ENCODE assay signal across 1 cellular context in the genomic region with DNA sequence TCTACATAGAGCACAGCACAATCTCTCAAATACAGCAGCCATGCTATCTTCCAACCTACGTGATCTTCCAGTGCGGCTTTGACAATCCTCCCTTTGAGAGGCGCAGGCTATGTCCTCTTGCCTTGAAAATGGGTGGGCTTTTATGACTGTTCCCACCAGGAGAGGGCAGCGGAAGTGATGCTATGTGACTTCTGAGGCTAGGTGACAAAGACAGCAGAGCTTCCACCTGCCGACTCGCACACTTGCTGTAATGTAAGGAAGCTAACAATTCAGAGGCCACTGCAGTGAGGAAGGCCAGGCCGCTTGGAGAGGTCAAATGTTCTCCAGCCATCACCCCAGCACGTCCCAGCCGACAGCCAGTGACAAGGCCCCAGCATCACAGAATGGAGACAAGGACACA.
TF ChIP-seq lines count a peak whose summit lies in the region.

No MANE protein-coding gene starts in this region.

TF ChIP-seq in H1, 55 proteins besides CTCF, POLR2A, EP300 and RAD21 (continued from another document):
- TF ChIP-seq, protein P1, sequence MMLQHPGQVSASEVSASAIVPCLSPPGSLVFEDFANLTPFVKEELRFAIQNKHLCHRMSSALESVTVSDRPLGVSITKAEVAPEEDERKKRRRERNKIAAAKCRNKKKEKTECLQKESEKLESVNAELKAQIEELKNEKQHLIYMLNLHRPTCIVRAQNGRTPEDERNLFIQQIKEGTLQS (IDR thresholded peaks at IDR 0.05; ENCODE audit: insufficient read depth, low read depth, low read length) = no peak
- TF ChIP-seq POLR2AphosphoS5 (IDR thresholded peaks at IDR 0.05; ENCODE audit: low read depth, low read length) (no peak), CHD1 (IDR thresholded peaks at IDR 0.05; ENCODE audit: low read depth, low read length) (no peak), SIRT6 (IDR thresholded peaks at IDR 0.05; ENCODE audit: low read length) (no peak), POU5F1 (IDR thresholded peaks at IDR 0.05; ENCODE audit: low read depth, low read length) (no peak), JUND (IDR thresholded peaks at IDR 0.05; ENCODE audit: low read length) (no peak), BCL11A (IDR thresholded peaks at IDR 0.05; ENCODE audit: low read depth in 2 of 2, low read length in 2 of 2) (no peak), SUZ12 (IDR thresholded peaks at IDR 0.05; ENCODE audit: low read length) (no peak), MAFK (IDR thresholded peaks at IDR 0.05; ENCODE audit: low read depth, low read length) (no peak), NRF1 (IDR thresholded peaks at IDR 0.05; ENCODE audit: low read depth, low read length) (no peak), ZNF274 (IDR thresholded peaks at IDR 0.05; ENCODE audit: borderline replicate concordance, extremely low read depth, low read length) (no peak), TAF7 (optimal IDR thresholded peaks at IDR 0.05; ENCODE audit: borderline replicate concordance, low read depth, low read length) (no peak), ASH2L (IDR thresholded peaks at IDR 0.05; ENCODE audit: low read length) (no peak), CHD2 (IDR thresholded peaks at IDR 0.05; ENCODE audit: low read length) (no peak)
- TF ChIP-seq, protein P2, sequence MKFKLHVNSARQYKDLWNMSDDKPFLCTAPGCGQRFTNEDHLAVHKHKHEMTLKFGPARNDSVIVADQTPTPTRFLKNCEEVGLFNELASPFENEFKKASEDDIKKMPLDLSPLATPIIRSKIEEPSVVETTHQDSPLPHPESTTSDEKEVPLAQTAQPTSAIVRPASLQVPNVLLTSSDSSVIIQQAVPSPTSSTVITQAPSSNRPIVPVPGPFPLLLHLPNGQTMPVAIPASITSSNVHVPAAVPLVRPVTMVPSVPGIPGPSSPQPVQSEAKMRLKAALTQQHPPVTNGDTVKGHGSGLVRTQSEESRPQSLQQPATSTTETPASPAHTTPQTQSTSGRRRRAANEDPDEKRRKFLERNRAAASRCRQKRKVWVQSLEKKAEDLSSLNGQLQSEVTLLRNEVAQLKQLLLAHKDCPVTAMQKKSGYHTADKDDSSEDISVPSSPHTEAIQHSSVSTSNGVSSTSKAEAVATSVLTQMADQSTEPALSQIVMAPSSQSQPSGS (IDR thresholded peaks at IDR 0.05; ENCODE audit: low read length) = no peak
